ENCODE assay signal across 8 cellular contexts in genomic region chr12:7017870-7018349, GRCh38. TPM values are rescaled to one million over a fixed set of nuclear protein-coding genes. Genes with fewer than 3 reads are reported as not detected.
DNase-seq lines count a peak whose midpoint lies in the region; ATAC-seq and TF ChIP-seq lines count a peak whose summit lies in the region.

No MANE protein-coding gene starts in this region.

- H3K36me3 Mint-ChIP-seq in activated naive CD4-positive, alpha-beta T cell treated with anti-CD3 and anti-CD28 coated beads, Interleukin-2, amount 10 ng/mL, durations not matched to agents 7 days and 5 days, result peaks cover 15% of the 10 kb centered on the region
- peaks cover 17% of the 10 kb centered on the region for H3K36me3 Mint-ChIP-seq in effector memory CD8-positive, alpha-beta T cell (ENCODE audit: insufficient read depth)
- H3K36me3 Mint-ChIP-seq in naive B cell, result peaks cover 6 to 9% of the 10 kb centered on the region in 2 donors

- no peaks in the 10 kb centered on the region for H3K9me3 ChIP-seq in Panc1 (ENCODE audit: control insufficient read depth, insufficient read depth, low read depth, low read length)

- H3K4me3 Mint-ChIP-seq in activated naive CD4-positive, alpha-beta T cell treated with anti-CD3 and anti-CD28 coated beads, Interleukin-2, amount 10 ng/mL, durations not matched to agents 7 days and 5 days, result peak overlapping the region; percentile 86
- H3K4me3 Mint-ChIP-seq in effector memory CD8-positive, alpha-beta T cell, result peak overlapping the region; percentile 85 to 89
- peak overlapping the region; percentile 84 to 98 (median 94) for H3K4me3 Mint-ChIP-seq in naive B cell

- H3K36me3 ChIP-seq in Panc1 (ENCODE audit: control insufficient read depth, insufficient read depth, low read length), result peaks cover 3% of the 10 kb centered on the region; the same call in 1 of the 2 replicates

- peak; percentile 27 for ATAC-seq in HG02938 (IDR thresholded peaks at IDR 0.05; ENCODE audit: unreplicated experiment)
- ATAC-seq in Panc1, result peak; percentile 64
- ATAC-seq in effector memory CD8-positive, alpha-beta T cell (replicated peaks), result peak; percentile 3
- peak; percentile 1 to 7 for ATAC-seq in naive B cell (ENCODE audit: low read depth in 2 of 2)

- BruUV-seq in Panc1 (replicated peaks; lab: Mats Ljungman, UMichigan), result no TSS peak

- no peaks in the 10 kb centered on the region for H3K9me3 Mint-ChIP-seq in activated naive CD4-positive, alpha-beta T cell treated with anti-CD3 and anti-CD28 coated beads, Interleukin-2, amount 10 ng/mL, durations not matched to agents 7 days and 5 days
- H3K9me3 Mint-ChIP-seq in effector memory CD8-positive, alpha-beta T cell, result no peaks in the 10 kb centered on the region
- no peaks in the 10 kb centered on the region for H3K9me3 Mint-ChIP-seq in naive B cell

- H3K27me3 Mint-ChIP-seq in activated naive CD4-positive, alpha-beta T cell treated with anti-CD3 and anti-CD28 coated beads, Interleukin-2, amount 10 ng/mL, durations not matched to agents 7 days and 5 days, result peaks cover 4% of the 10 kb centered on the region
- H3K27me3 Mint-ChIP-seq in effector memory CD8-positive, alpha-beta T cell, result no peaks in the 10 kb centered on the region
- H3K27me3 Mint-ChIP-seq in naive B cell, result no peaks in the 10 kb centered on the region

- H3K27ac ChIP-seq in Panc1 (ENCODE audit: low read length), result peak overlapping the region; percentile 86

- peaks cover 34% of the 10 kb centered on the region for H3K4me1 Mint-ChIP-seq in activated naive CD4-positive, alpha-beta T cell treated with anti-CD3 and anti-CD28 coated beads, Interleukin-2, amount 10 ng/mL, durations not matched to agents 7 days and 5 days
- H3K4me1 Mint-ChIP-seq in effector memory CD8-positive, alpha-beta T cell (ENCODE audit: low read depth in 2 of 2), result peaks cover 13 to 34% of the 10 kb centered on the region in 2 donors
- H3K4me1 Mint-ChIP-seq in naive B cell, result peaks cover 20 to 31% (median 20%) of the 10 kb centered on the region in 3 donors

- peaks cover 27% of the 10 kb centered on the region for H3K4me1 ChIP-seq in Panc1 (ENCODE audit: control insufficient read depth, insufficient read depth, low read length)

- TF ChIP-seq CTCF in Panc1 (IDR thresholded peaks at IDR 0.05), result no peak
- no peak for TF ChIP-seq CTCF in GM20000 (IDR thresholded peaks at IDR 0.05; ENCODE audit: extremely low read depth, missing control alignments)

- peak overlapping the region; percentile 87 for H3K27ac Mint-ChIP-seq in activated naive CD4-positive, alpha-beta T cell treated with anti-CD3 and anti-CD28 coated beads, Interleukin-2, amount 10 ng/mL, durations not matched to agents 7 days and 5 days
- peak overlapping the region; percentile 77 to 84 for H3K27ac Mint-ChIP-seq in effector memory CD8-positive, alpha-beta T cell
- H3K27ac Mint-ChIP-seq in naive B cell, result peak overlapping the region; percentile 49 to 97 (median 81)

- in situ Hi-C loops in Panc1 (cut with HindIII; ENCODE audit: low pct_unique_long_range_greater_than_20kb, low sequenced_read_pairs), result no loop called here

- CTCF ChIA-PET in activated naive CD4-positive, alpha-beta T cell treated with anti-CD3 and anti-CD28 coated beads, Interleukin-2, amount 10 ng/mL, durations not matched to agents 7 days and 5 days (lab: Charles Lee), result interaction anchor here (0.8 to 2.2 kb wide), 12 partner anchors 8 to 93 kb away, joined by 3 to 13 read pairs (median 4); partner anchors contain the start of genes C12orf57, C1R, C1RL and RNU7-1
- CTCF ChIA-PET in Panc1 (lab: Charles Lee), result no interaction called here

- intact Hi-C loops in Panc1 (cut with micrococcal nuclease; ENCODE audit: unreplicated experiment), result no loop called here

- no peak for DNase-seq in activated naive CD4-positive, alpha-beta T cell treated with anti-CD3 and anti-CD28 coated beads, Interleukin-2, amount 10 ng/mL, durations not matched to agents 7 days and 5 days
- no peak for DNase-seq in activated naive CD4-positive, alpha-beta T cell treated with anti-CD3 and anti-CD28 coated beads, Interleukin-2, amount 50 U/mL, for 16 hours
- DNase-seq in Panc1 (ENCODE audit: low read depth, low spot score), result no peak
- DNase-seq in effector memory CD8-positive, alpha-beta T cell, result peak in 1 of 3 experiments; percentile 18
- DNase-seq in naive B cell, result no peak
- DNase-seq in GM19238 (ENCODE audit: insufficient read length, low spot score), result no peak
- DNase-seq in GM20000 (ENCODE audit: low spot score), result no peak

- H3K4me3 ChIP-seq in Panc1 (ENCODE audit: low read depth in 2 of 2, low read length in 2 of 2), result peak overlapping the region; percentile 80 to 85

- POLR2A ChIA-PET in Panc1 (lab: Charles Lee), result no interaction called here

- no peaks in the 10 kb centered on the region for H3K27me3 ChIP-seq in Panc1 (ENCODE audit: control insufficient read depth, insufficient read depth, low read length)

RNA-seq across cellular contexts. Expression of gene LPCAT3, which starts 0.4 kb away (rescaled TPM):
- total RNA-seq in Panc1 (2021; ENCODE audit: unreplicated experiment), result 54.3 TPM
- 42.6 TPM for polyA plus RNA-seq in Panc1 (2012; ENCODE audit: insufficient read length)
- polyA plus RNA-seq in naive B cell (ENCODE audit: low read depth in 6 of 6), result 10 to 100 TPM; 14.4 to 30.7 (median 16.7) TPM

RNA-seq across cellular contexts. Expression of gene C1S, which starts 42.6 kb away (rescaled TPM):
- 1.8 TPM for total RNA-seq in Panc1 (2021; ENCODE audit: unreplicated experiment)
- 1.4 TPM for polyA plus RNA-seq in Panc1 (2012; ENCODE audit: insufficient read length)
- polyA plus RNA-seq in naive B cell (ENCODE audit: low read depth in 6 of 6), result under 1 TPM in 1 of 6 donors, not detected in 5; 0.12 TPM

RNA-seq across cellular contexts. Expression of gene EMG1, which starts 47.2 kb away (rescaled TPM):
- 54.9 TPM for total RNA-seq in Panc1 (2021; ENCODE audit: unreplicated experiment)
- polyA plus RNA-seq in Panc1 (2012; ENCODE audit: insufficient read length), result 54.0 TPM
- 10 to 100 TPM; 69.7 to 82.7 (median 80.4) TPM for polyA plus RNA-seq in naive B cell (ENCODE audit: low read depth in 6 of 6)

RNA-seq across cellular contexts. Expression of gene PHB2, which starts 47.4 kb away (rescaled TPM):
- total RNA-seq in Panc1 (2021; ENCODE audit: unreplicated experiment), result 138 TPM
- 185 TPM for polyA plus RNA-seq in Panc1 (2012; ENCODE audit: insufficient read length)
- 100 to 1,000 TPM; 107 to 127 (median 114) TPM for polyA plus RNA-seq in naive B cell (ENCODE audit: low read depth in 6 of 6)

Comparison
In these comparisons a context has a peak if more than half of its experiments do, and no peak if none do; other contexts are left out.
1. ATAC-seq: peak in every context shown above with its lines; median percentile 64 in Panc1; 27 in HG02938; 4 in naive B cell; 3 in effector memory CD8-positive, alpha-beta T cell.